ENCODE assay signal across 32 cellular contexts in genomic region chr19:9041023-9041422, GRCh38. TPM values are rescaled to one million over a fixed set of nuclear protein-coding genes. Genes with fewer than 3 reads are reported as not detected.
"Had no signal": no experiment of that assay in that cellular context is flagged by ENCODE, and none has a peak within 500 bp of the region (broad histone marks: within the 10 kb centered on the region; RNA-seq: fewer than 3 reads in every experiment).

No MANE protein-coding gene starts in this region.

- ATAC-seq: left colon; left lung; natural killer cell; pancreas; right cardiac atrium; stimulated activated effector memory CD8-positive, alpha-beta T cell treated with anti-CD3 and anti-CD28 coated beads, Interleukin-12 subunit alpha, Interleukin-12 subunit beta, amount 100 ng/mL, for 72 hours had no signal

- H3K4me1 ChIP-seq: left lung, neural progenitor cell, pancreas, prostate gland, sigmoid colon, spleen, suprapubic skin, tibial artery, upper lobe of left lung, vagina had no signal

- H3K27ac ChIP-seq: left lung, neural progenitor cell, pancreas, prostate gland, sigmoid colon, spleen, suprapubic skin, thoracic aorta, tibial artery, upper lobe of left lung, vagina had no signal

- H3K36me3 ChIP-seq: left lung, neural progenitor cell, pancreas, prostate gland, sigmoid colon, spleen, suprapubic skin, thoracic aorta, tibial artery, upper lobe of left lung, vagina had no signal

- H3K27me3 ChIP-seq: neural progenitor cell, pancreas, sigmoid colon, suprapubic skin, tibial artery, upper lobe of left lung, vagina had no signal

- H3K9ac ChIP-seq: neural progenitor cell had no signal

- H2AFZ ChIP-seq: neural progenitor cell had no signal

- DNase-seq: hypothalamus; immature natural killer cell; kidney; left colon; left lung; mesendoderm; naive B cell; natural killer cell; nephron progenitor cell; pancreas; retina; right cardiac atrium; sigmoid colon; small intestine; spleen; stimulated activated CD4-positive, alpha-beta T cell treated with anti-CD3 and anti-CD28 coated beads, Interleukin-4, amount 100 ng/mL, for 24 hours; stimulated activated naive CD4-positive, alpha-beta T cell; tibial artery; upper lobe of left lung had no signal

- H3K9me3 ChIP-seq: left lung, pancreas, prostate gland, sigmoid colon, spleen, suprapubic skin, thoracic aorta, tibial artery, upper lobe of left lung, vagina had no signal

- H3K4me3 ChIP-seq: left lung, lung, neural progenitor cell, pancreas, prostate gland, sigmoid colon, spleen, suprapubic skin, thoracic aorta, tibial artery, upper lobe of left lung, vagina had no signal

- H3K4me2 ChIP-seq: neural progenitor cell had no signal

RNA-seq across cellular contexts. Expression of gene MUC16, which starts 30.8 kb away (rescaled TPM):
- total RNA-seq: osteoblast had no signal
- polyA plus RNA-seq: immature natural killer cell, liver, right cardiac atrium, small intestine, urinary bladder had no signal

RNA-seq across cellular contexts. Expression of gene OR1M1, which starts 45.8 kb away (rescaled TPM):
- total RNA-seq: kidney, left colon, left lung, liver, lung, mesothelial cell of epicardium, mononuclear cell, natural killer cell, osteoblast, pancreas, prostate gland, right cardiac atrium, sigmoid colon, spleen, subcutaneous adipose tissue, suprapubic skin, thoracic aorta, upper lobe of left lung, urinary bladder, vagina had no signal
- polyA plus RNA-seq: immature natural killer cell, liver, pancreas, right cardiac atrium, sigmoid colon, small intestine, spleen, urinary bladder had no signal
